ENCODE assay signal across 8 cellular contexts in the genomic region with DNA sequence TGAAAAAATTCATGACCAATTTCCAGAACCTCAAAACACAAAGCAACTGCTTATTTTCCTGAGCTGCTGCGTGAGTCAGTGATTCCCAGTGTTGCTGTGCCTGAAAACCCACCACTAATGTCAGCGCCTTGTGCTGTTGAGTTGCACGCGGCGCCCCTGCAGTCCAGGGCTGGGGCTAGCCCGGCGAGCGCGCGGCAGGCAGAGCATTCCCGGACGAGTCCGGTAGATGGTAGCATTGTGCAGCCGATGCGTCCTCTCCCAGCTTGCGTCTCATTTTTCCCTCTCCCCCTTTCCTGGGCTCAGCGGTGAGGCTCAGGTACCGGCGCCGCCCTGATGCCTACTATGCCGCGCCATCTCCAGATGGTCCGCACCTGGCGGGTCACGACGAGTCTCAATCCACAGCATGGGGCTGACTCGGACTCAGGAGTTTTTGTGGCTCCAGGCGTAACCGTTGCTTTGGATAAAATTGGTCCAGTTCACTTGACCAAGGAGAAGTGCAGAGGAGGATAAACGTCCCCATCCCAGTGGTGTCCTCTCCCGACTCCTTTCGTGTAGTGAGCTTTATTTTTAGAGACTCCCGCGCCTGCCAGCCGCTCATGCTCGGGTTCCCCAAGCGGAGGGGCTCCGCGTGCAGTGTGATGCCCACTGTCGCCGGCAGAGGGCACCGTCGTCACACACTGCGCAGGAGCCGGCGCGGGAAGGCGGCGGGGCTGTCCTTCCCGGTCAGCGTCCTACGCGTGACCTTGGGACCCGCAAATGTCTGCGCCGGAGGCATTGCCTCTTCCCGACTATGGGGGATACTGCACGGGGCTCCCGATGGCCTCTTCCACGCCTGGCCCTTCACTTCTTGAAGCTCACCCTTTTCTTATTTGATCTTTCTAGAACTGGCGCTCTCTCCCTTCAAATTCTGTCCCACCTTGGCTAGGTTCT. TPM values are rescaled to one million over a fixed set of nuclear protein-coding genes. Genes with fewer than 3 reads are reported as not detected.
DNase-seq lines count a peak whose midpoint lies in the region; ATAC-seq and TF ChIP-seq lines count a peak whose summit lies in the region.

No MANE protein-coding gene starts in this region.

- H3K4me1 ChIP-seq in esophagus muscularis mucosa (peaks cover 8 to 14% (median 12%) of the 10 kb centered on the region in 4 donors), muscle layer of colon (ENCODE audit: insufficient read depth, low read length) (no peaks in the 10 kb centered on the region)

- H3K27ac ChIP-seq in esophagus muscularis mucosa (replicated peaks in 1 of 4) (peak overlapping the region; percentile 71 to 82 (median 78)), muscle layer of colon (ENCODE audit: low read depth, low read length) (peak overlapping the region; percentile 41)

- no peaks in the 10 kb centered on the region for H3K27me3 ChIP-seq in esophagus muscularis mucosa
- H3K27me3 ChIP-seq in muscle layer of colon (ENCODE audit: control insufficient read depth in 1 of 2, insufficient read depth in 2 of 2, low read length in 2 of 2): no peaks in the 10 kb centered on the region

- no peak for TF ChIP-seq POLR2A in esophagus muscularis mucosa (IDR thresholded peaks at IDR 0.05; ENCODE audit: low read depth)

- no peak for TF ChIP-seq EP300 in esophagus muscularis mucosa (IDR thresholded peaks at IDR 0.05)

- H3K4me3 Mint-ChIP-seq in activated T-cell treated with anti-CD3 and anti-CD28 coated beads, Interleukin-2, amount 50 U/mL, for 4 hours: peak overlapping the region; percentile 76

- peaks cover 22% of the 10 kb centered on the region for H3K27me3 Mint-ChIP-seq in activated T-cell treated with anti-CD3 and anti-CD28 coated beads, Interleukin-2, amount 50 U/mL, for 4 hours (ENCODE audit: low read depth)

- H3K4me1 Mint-ChIP-seq in activated T-cell treated with anti-CD3 and anti-CD28 coated beads, Interleukin-2, amount 50 U/mL, for 4 hours (ENCODE audit: low read depth): peaks cover 7% of the 10 kb centered on the region

- ATAC-seq in GM21528 (IDR thresholded peaks at IDR 0.05; ENCODE audit: low FRiP score, unreplicated experiment): peak; percentile 98
- ATAC-seq in activated T-cell treated with anti-CD3 and anti-CD28 coated beads, Interleukin-2, amount 50 U/mL, for 4 hours: peak; percentile 92 to 96

- 7% methylated on average over 13 of the region's 61 CpGs for WGBS in esophagus muscularis mucosa

- H3K36me3 ChIP-seq in esophagus muscularis mucosa (no peaks in the 10 kb centered on the region), muscle layer of colon (ENCODE audit: insufficient read depth, low read length) (no peaks in the 10 kb centered on the region)

- H3K36me3 Mint-ChIP-seq in activated T-cell treated with anti-CD3 and anti-CD28 coated beads, Interleukin-2, amount 50 U/mL, for 4 hours (ENCODE audit: insufficient read depth): no peaks in the 10 kb centered on the region

- peak; percentile 54 for DNase-seq in DMS 273 treated with DMSO at 0.1 percent for 48 hours (lab: John Stamatoyannopoulos, UW)
- DNase-seq in HuH-7 (ENCODE audit: low spot score): peak; percentile 60
- DNase-seq in OCI-M1 (lab: John Stamatoyannopoulos, UW): peak; percentile 84
- peak; percentile 60 for DNase-seq in activated T-cell treated with anti-CD3 and anti-CD28 coated beads, Interleukin-2, amount 50 U/mL, for 4 hours
- DNase-seq in esophagus muscularis mucosa (ENCODE audit: extremely low spot score): peak; percentile 94
- DNase-seq in stimulated activated CD8-positive, alpha-beta memory T cell treated with anti-CD3 and anti-CD28 coated beads, Interleukin-4, amount 100 ng/mL, for 48 hours: peak; percentile 86

- H3K9me3 ChIP-seq in esophagus muscularis mucosa (no peaks in the 10 kb centered on the region), muscle layer of colon (ENCODE audit: low read length) (no peaks in the 10 kb centered on the region)

- H3K9me3 Mint-ChIP-seq in activated T-cell treated with anti-CD3 and anti-CD28 coated beads, Interleukin-2, amount 50 U/mL, for 4 hours: no peaks in the 10 kb centered on the region

- peak; percentile 74 to 90 (median 87) for TF ChIP-seq CTCF in esophagus muscularis mucosa (IDR thresholded peaks at IDR 0.05)

- H3K9ac ChIP-seq in muscle layer of colon (ENCODE audit: low read length): peak overlapping the region; percentile 62

- intact Hi-C loops in esophagus muscularis mucosa (cut with DNase I): loop anchor here (1.0 to 5.0 kb wide), 2 partner anchors 125 to 264 kb away; no protein-coding TSS in a partner anchor

- H3K4me3 ChIP-seq in esophagus muscularis mucosa (peak overlapping the region; percentile 62 to 78 (median 66)), muscle layer of colon (ENCODE audit: low read depth in 1 of 2, low read length in 2 of 2) (peak overlapping the region; percentile 66 to 87)

RNA-seq across cellular contexts. Expression of gene IGFBP7, which starts 53.6 kb away (rescaled TPM):
- total RNA-seq in activated T-cell treated with anti-CD3 and anti-CD28 coated beads, Interleukin-2, amount 50 U/mL, for 4 hours: under 1 TPM; 0.56 to 0.73 (median 0.63) TPM
- total RNA-seq in esophagus muscularis mucosa: 1,000 to 10,000 TPM in 1 of 4 donors, 100 to 1,000 TPM in 3; 712 to 1,070 (median 762) TPM

Comparison
In these comparisons a context has a peak if more than half of its experiments do, and no peak if none do; other contexts are left out.
1. Peak in every context shown above with its lines: DNase-seq, ATAC-seq, H3K4me3 ChIP-seq and H3K27ac ChIP-seq.
2. RNA of gene IGFBP7, which starts 53.6 kb away (total RNA-seq): 712 to 1,070 TPM in esophagus muscularis mucosa; 0.56 to 0.73 TPM in activated T-cell treated with anti-CD3 and anti-CD28 coated beads, Interleukin-2, amount 50 U/mL, for 4 hours; every median in the first group is over 100 times any median in the second.